In genomic region chr22:22348127-22348814, GRCh38 we compare ENCODE assay signal across 1 cellular context.
A peak's percentile ranks its signal among the peaks of the same experiment; 100 is the strongest.
TF ChIP-seq lines count a peak whose summit lies in the region.

No MANE protein-coding gene starts in this region.

TF ChIP-seq in K562, 482 proteins besides CTCF, POLR2A, EP300 and RAD21 (continued from another document and continues in another):
- TF ChIP-seq RREB1 (CRISPR knock-in tag; IDR thresholded peaks at IDR 0.05) (no peak), ZNF830 (CRISPR knock-in tag; IDR thresholded peaks at IDR 0.05) (no peak), U2AF1 (optimal IDR thresholded peaks at IDR 0.05; ENCODE audit: low read depth, low read length) (no peak), ZNF395 (CRISPR knock-in tag; IDR thresholded peaks at IDR 0.05) (no peak), THAP12 (CRISPR knock-in tag; IDR thresholded peaks at IDR 0.05) (no peak), CUX1 (CRISPR knock-in tag; IDR thresholded peaks at IDR 0.05) (no peak), KAT8 (IDR thresholded peaks at IDR 0.05; ENCODE audit: low read depth) (no peak), ZNF274 (IDR thresholded peaks at IDR 0.05; ENCODE audit: borderline replicate concordance, low read depth, low read length) (no peak), TARDBP (IDR thresholded peaks at IDR 0.05) (no peak), GTF2A2 (tag; IDR thresholded peaks at IDR 0.05) (no peak), ZSCAN32 (CRISPR knock-in tag; IDR thresholded peaks at IDR 0.05) (no peak), NR2F6 (CRISPR knock-in tag; IDR thresholded peaks at IDR 0.05) (no peak), BRF2 (IDR thresholded peaks at IDR 0.05; ENCODE audit: borderline replicate concordance, insufficient read depth, insufficient read length) (no peak), E2F4 (CRISPR knock-in tag; IDR thresholded peaks at IDR 0.05; ENCODE audit: low read depth) (no peak), HDAC8 (tag; IDR thresholded peaks at IDR 0.05) (0 out of 2 replicates have a peak, but pooled peaks have one; percentile 20), ZNF717 (CRISPR knock-in tag; IDR thresholded peaks at IDR 0.05) (no peak), TFE3 (CRISPR knock-in tag; IDR thresholded peaks at IDR 0.05) (no peak), NFIX (CRISPR knock-in tag; IDR thresholded peaks at IDR 0.05; ENCODE audit: low read depth) (no peak), HOXB6 (CRISPR knock-in tag; IDR thresholded peaks at IDR 0.05; ENCODE audit: borderline replicate concordance) (no peak), NR2C1 (IDR thresholded peaks at IDR 0.05) (no peak), NR2C1 (tag; IDR thresholded peaks at IDR 0.05) (no peak), ARID3B (CRISPR knock-in tag; IDR thresholded peaks at IDR 0.05; ENCODE audit: borderline replicate concordance) (peak; percentile 53; the same call in 1 of the 2 replicates), TBP (optimal IDR thresholded peaks at IDR 0.05; ENCODE audit: low read depth, low read length) (no peak), MECOM (CRISPR knock-in tag; IDR thresholded peaks at IDR 0.05) (no peak), ZNF324 (CRISPR knock-in tag; IDR thresholded peaks at IDR 0.05) (no peak), RB1 (IDR thresholded peaks at IDR 0.05; ENCODE audit: low read depth) (no peak), TCF7L2 (IDR thresholded peaks at IDR 0.05; ENCODE audit: low read depth, low read length) (no peak; the same call in 1 of the 2 replicates), HDAC6 (IDR thresholded peaks at IDR 0.05; ENCODE audit: low read depth, low read length) (no peak), TRIM24 (IDR thresholded peaks at IDR 0.05) (no peak), ETV6 (IDR thresholded peaks at IDR 0.05; ENCODE audit: borderline replicate concordance in 1 of 2, low read depth in 2 of 2, low read length in 1 of 2) (no peak), ETV6 (CRISPR knock-in tag; IDR thresholded peaks at IDR 0.05; ENCODE audit: borderline replicate concordance) (no peak), FOXK1 (CRISPR knock-in tag; IDR thresholded peaks at IDR 0.05; ENCODE audit: borderline replicate concordance) (no peak), CCAR2 (IDR thresholded peaks at IDR 0.05; ENCODE audit: low read depth, low read length) (no peak), NCOA6 (IDR thresholded peaks at IDR 0.05) (no peak), MED1 (CRISPR knock-in tag; IDR thresholded peaks at IDR 0.05; ENCODE audit: borderline replicate concordance) (no peak), ZNF444 (CRISPR knock-in tag; IDR thresholded peaks at IDR 0.05) (no peak), ZNF695 (CRISPR knock-in tag; IDR thresholded peaks at IDR 0.05) (no peak), FOXP4 (CRISPR knock-in tag; IDR thresholded peaks at IDR 0.05; ENCODE audit: borderline replicate concordance) (no peak), NFYB (IDR thresholded peaks at IDR 0.05; ENCODE audit: extremely low read depth, insufficient read length) (no peak), NEUROD1 (IDR thresholded peaks at IDR 0.05; ENCODE audit: borderline replicate concordance, low read depth, low read length, partially characterized antibody) (no peak)
